22 cellular contexts compared by ENCODE assay signal in the genomic region with DNA sequence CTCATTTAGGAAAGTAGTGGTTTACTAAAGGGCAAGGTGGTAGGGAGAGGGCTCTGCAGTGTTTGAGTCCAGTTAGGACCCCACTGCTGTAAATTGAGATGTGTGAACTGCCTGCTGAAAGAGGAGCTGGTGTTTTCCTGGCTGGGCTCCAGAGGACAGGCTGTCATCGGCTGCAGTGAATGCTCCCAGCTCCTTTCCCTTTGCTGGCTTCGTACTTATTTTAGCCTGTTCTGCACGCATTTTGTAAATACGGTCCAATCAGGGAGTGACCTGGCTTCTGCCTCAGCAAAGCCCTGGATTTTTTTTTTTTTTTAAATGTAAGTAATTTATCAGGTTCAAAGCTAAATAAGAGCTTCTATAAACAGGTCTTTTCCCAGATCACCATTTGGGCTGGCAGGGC. TPM values are rescaled to one million over a fixed set of nuclear protein-coding genes. Genes with fewer than 3 reads are reported as not detected.
A peak's percentile ranks its signal among the peaks of the same experiment; 100 is the strongest.
DNase-seq lines count a peak whose midpoint lies in the region; ATAC-seq and TF ChIP-seq lines count a peak whose summit lies in the region.
"Had no signal": no experiment of that assay in that cellular context is flagged by ENCODE, and none has a peak within 500 bp of the region (broad histone marks: within the 10 kb centered on the region; RNA-seq: fewer than 3 reads in every experiment).

No MANE protein-coding gene starts in this region.

- no peak overlapping the region for H3K9ac ChIP-seq in neural cell (ENCODE audit: low read length)

- H3K4me2 ChIP-seq in neural cell (ENCODE audit: low read length) = no peak overlapping the region

- no peak for TF ChIP-seq RAD21 in neural cell (conservative IDR thresholded peaks at IDR 0.05)

- no peaks in the 10 kb centered on the region for H3K79me2 ChIP-seq in neural cell (replicated peaks; ENCODE audit: insufficient read depth, low read length)

- no peak for TF ChIP-seq EP300 in neural cell (conservative IDR thresholded peaks at IDR 0.05; ENCODE audit: poor library complexity, severe bottlenecking)

- no peaks in the 10 kb centered on the region for H3K9me2 ChIP-seq in neural cell (ENCODE audit: insufficient read depth, low read length)

- no peaks in the 10 kb centered on the region for H3K9me3 ChIP-seq in neural cell (ENCODE audit: low read length)
- H3K9me3 ChIP-seq: upper lobe of right lung had no signal

- peak overlapping the region; percentile 71 for H3K27ac ChIP-seq in neural cell (ENCODE audit: low read length)
- H3K27ac ChIP-seq: SJCRH30, spleen, upper lobe of right lung had no signal

- H3K27me3 ChIP-seq in neural cell (ENCODE audit: insufficient read depth, low read depth, low read length) = no peaks in the 10 kb centered on the region
- H3K27me3 ChIP-seq: SJCRH30, upper lobe of right lung had no signal

- H4K20me1 ChIP-seq in neural cell (ENCODE audit: insufficient read depth) = no peaks in the 10 kb centered on the region

- no peak for TF ChIP-seq CTCF in neural cell (IDR thresholded peaks at IDR 0.05; ENCODE audit: poor library complexity, severe bottlenecking)

- no peak overlapping the region for H3K4me3 ChIP-seq in neural cell (ENCODE audit: low read length)
- H3K4me3 ChIP-seq: SJCRH30, spleen, upper lobe of right lung had no signal

- ATAC-seq in Right ventricle myocardium superior (ENCODE audit: poor library complexity) (peak; percentile 90), GM19351 (IDR thresholded peaks at IDR 0.05; ENCODE audit: unreplicated experiment) (no peak), HG03045 (IDR thresholded peaks at IDR 0.05; ENCODE audit: unreplicated experiment) (no peak), GM21717 (IDR thresholded peaks at IDR 0.05; ENCODE audit: unreplicated experiment) (no peak)
- ATAC-seq: upper lobe of right lung had no signal

- H3K36me3 ChIP-seq in neural cell (ENCODE audit: insufficient read depth, low read length) = no peaks in the 10 kb centered on the region
- H3K36me3 ChIP-seq: SJCRH30, spleen, upper lobe of right lung had no signal

- H3F3A ChIP-seq in neural cell (ENCODE audit: insufficient read depth, low read length, poor library complexity, severe bottlenecking) = no peaks in the 10 kb centered on the region

- H2AFZ ChIP-seq in neural cell (ENCODE audit: low read depth, low read length) = no peak overlapping the region

- DNase-seq in DMS 273 (lab: John Stamatoyannopoulos, UW; ENCODE audit: unreplicated experiment) (peak; percentile 71), amniotic epithelial cell (ENCODE audit: low read depth) (peak; percentile 38), Right ventricle myocardium superior (peak; percentile 82)
- DNase-seq in stimulated activated CD4-positive, alpha-beta T cell treated with anti-CD3 and anti-CD28 coated beads, Interleukin-2, amount 100 ng/mL, for 24 hours = no peak
- DNase-seq: activated CD8-positive, alpha-beta memory T cell treated with anti-CD3 and anti-CD28 coated beads, Interleukin-2, amount 50 U/mL, for 4 hours; activated naive CD4-positive, alpha-beta T cell treated with anti-CD3 and anti-CD28 coated beads for 36 hours; effector CD8-positive, alpha-beta T cell; GF-D8; HFFc6; immature natural killer cell; KBM-7; NCI-H1048; NCI-H226; spleen; stimulated activated naive CD4-positive, alpha-beta T cell treated with Interleukin-2 at 50 U/mL for 16 hours; T-helper 9 cell; upper lobe of right lung had no signal

- intact Hi-C loops in Right ventricle myocardium superior (cut with DNase I) = no loop called here

TF ChIP-seq in neural cell, 6 proteins besides CTCF, POLR2A, EP300 and RAD21:
- TF ChIP-seq SMC3 (conservative IDR thresholded peaks at IDR 0.05; ENCODE audit: poor library complexity) (no peak), EZH2 (IDR thresholded peaks at IDR 0.05; ENCODE audit: borderline replicate concordance, insufficient read depth, low read length, poor library complexity, severe bottlenecking) (no peak), POLR2AphosphoS5 (IDR thresholded peaks at IDR 0.05) (no peak), MXI1 (conservative IDR thresholded peaks at IDR 0.05; ENCODE audit: poor library complexity, severe bottlenecking) (no peak), TAF1 (IDR thresholded peaks at IDR 0.05; ENCODE audit: low read depth) (no peak)
- TF ChIP-seq, protein P1, sequence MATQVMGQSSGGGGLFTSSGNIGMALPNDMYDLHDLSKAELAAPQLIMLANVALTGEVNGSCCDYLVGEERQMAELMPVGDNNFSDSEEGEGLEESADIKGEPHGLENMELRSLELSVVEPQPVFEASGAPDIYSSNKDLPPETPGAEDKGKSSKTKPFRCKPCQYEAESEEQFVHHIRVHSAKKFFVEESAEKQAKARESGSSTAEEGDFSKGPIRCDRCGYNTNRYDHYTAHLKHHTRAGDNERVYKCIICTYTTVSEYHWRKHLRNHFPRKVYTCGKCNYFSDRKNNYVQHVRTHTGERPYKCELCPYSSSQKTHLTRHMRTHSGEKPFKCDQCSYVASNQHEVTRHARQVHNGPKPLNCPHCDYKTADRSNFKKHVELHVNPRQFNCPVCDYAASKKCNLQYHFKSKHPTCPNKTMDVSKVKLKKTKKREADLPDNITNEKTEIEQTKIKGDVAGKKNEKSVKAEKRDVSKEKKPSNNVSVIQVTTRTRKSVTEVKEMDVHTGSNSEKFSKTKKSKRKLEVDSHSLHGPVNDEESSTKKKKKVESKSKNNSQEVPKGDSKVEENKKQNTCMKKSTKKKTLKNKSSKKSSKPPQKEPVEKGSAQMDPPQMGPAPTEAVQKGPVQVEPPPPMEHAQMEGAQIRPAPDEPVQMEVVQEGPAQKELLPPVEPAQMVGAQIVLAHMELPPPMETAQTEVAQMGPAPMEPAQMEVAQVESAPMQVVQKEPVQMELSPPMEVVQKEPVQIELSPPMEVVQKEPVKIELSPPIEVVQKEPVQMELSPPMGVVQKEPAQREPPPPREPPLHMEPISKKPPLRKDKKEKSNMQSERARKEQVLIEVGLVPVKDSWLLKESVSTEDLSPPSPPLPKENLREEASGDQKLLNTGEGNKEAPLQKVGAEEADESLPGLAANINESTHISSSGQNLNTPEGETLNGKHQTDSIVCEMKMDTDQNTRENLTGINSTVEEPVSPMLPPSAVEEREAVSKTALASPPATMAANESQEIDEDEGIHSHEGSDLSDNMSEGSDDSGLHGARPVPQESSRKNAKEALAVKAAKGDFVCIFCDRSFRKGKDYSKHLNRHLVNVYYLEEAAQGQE (IDR thresholded peaks at IDR 0.05; ENCODE audit: borderline replicate concordance) = no peak

RNA-seq across cellular contexts. Expression of a gene that starts 37.5 kb away (rescaled TPM):
- total RNA-seq in Right ventricle myocardium superior = 503 TPM
- 18.7 and 25.3 TPM in 2 replicates for polyA plus RNA-seq in neural cell
- polyA minus RNA-seq in neural cell = 24.1 and 25.9 TPM in 2 replicates
- total RNA-seq: activated naive CD4-positive, alpha-beta T cell treated with anti-CD3 and anti-CD28 coated beads for 36 hours had no signal

Comparison
In these comparisons a context has a peak if more than half of its experiments do, and no peak if none do; other contexts are left out.
1. DNase-seq: peak in DMS 273 (single experiment), amniotic epithelial cell (single experiment) and Right ventricle myocardium superior (single experiment); none in stimulated activated CD4-positive, alpha-beta T cell treated with anti-CD3 and anti-CD28 coated beads, Interleukin-2, amount 100 ng/mL, for 24 hours (0 of 2).